Comparison of ENCODE assay signal across 24 cellular contexts in the genomic region with DNA sequence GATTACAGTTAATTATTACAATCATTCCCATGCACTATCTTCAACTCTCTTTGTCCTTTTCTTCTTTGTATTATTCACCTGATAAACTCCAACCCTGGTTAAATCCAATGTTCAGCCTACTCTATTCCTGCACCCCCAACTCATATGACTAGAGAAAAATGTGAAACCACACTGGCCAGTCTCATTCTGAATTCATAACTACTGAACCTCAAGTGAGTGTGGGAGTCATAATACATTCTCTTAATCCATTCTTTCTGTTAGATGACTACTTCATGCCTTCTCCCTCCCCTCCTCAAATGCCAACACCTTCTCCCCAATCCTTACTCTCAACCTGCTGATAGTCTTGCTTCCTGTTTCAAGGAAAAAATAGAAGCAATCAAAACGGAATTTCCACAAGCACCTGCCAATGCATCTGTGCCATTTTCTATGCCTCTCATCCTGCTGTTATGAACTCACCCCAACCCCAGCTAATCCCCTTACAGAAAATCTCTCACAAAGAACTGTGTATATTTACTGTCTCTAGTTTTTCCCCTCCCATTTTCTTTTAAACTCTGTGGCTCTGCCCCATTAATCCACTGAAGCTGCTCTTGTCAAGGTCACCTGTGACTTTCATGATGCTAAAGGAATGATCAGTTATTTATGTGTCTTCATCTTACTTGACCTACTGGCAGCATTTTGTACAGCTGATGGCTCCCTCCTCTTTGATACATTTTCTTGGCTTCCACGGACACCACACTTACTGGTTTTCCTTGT.
"Had no signal": no experiment of that assay in that cellular context is flagged by ENCODE, and none has a peak within 500 bp of the region (broad histone marks: within the 10 kb centered on the region; RNA-seq: fewer than 3 reads in every experiment).

No MANE protein-coding gene starts in this region.

- FAIRE-seq: endothelial cell of umbilical vein had no signal

- H3K27me3 ChIP-seq: cardiac muscle cell, esophagus squamous epithelium, heart right ventricle, suprapubic skin, transverse colon, uterus had no signal

- H3K4me1 ChIP-seq: suprapubic skin, transverse colon, uterus had no signal

- H3K27ac Mint-ChIP-seq: activated CD4-positive, alpha-beta memory T cell treated with anti-CD3 and anti-CD28 coated beads, Interleukin-2, amount 10 ng/mL, durations not matched to agents 7 days and 5 days; activated CD8-positive, alpha-beta memory T cell treated with anti-CD3 and anti-CD28 coated beads, Interleukin-2, amount 10 ng/mL, durations not matched to agents 7 days and 5 days; nephron progenitor cell; stimulated activated naive CD8-positive, alpha-beta T cell treated with anti-CD3 and anti-CD28 coated beads, Interleukin-15, Interleukin-2, amounts not matched to agents 100 ng/mL and 50 ng/mL, for 24 hours had no signal

- H3K27ac ChIP-seq: cardiac muscle cell, esophagus squamous epithelium, heart right ventricle, suprapubic skin, transverse colon, uterus had no signal

- H3K36me3 ChIP-seq: cardiac muscle cell, esophagus squamous epithelium, heart right ventricle, suprapubic skin, transverse colon, uterus had no signal

- H3K9me3 Mint-ChIP-seq: activated CD4-positive, alpha-beta memory T cell treated with anti-CD3 and anti-CD28 coated beads, Interleukin-2, amount 10 ng/mL, durations not matched to agents 7 days and 5 days; nephron progenitor cell; stimulated activated naive CD8-positive, alpha-beta T cell treated with anti-CD3 and anti-CD28 coated beads, Interleukin-15, Interleukin-2, amounts not matched to agents 100 ng/mL and 50 ng/mL, for 24 hours had no signal

- H3K9me3 ChIP-seq: esophagus squamous epithelium, heart right ventricle, suprapubic skin, transverse colon, uterus had no signal

- H3K4me3 Mint-ChIP-seq: activated CD4-positive, alpha-beta memory T cell treated with anti-CD3 and anti-CD28 coated beads, Interleukin-2, amount 10 ng/mL, durations not matched to agents 7 days and 5 days; activated CD8-positive, alpha-beta memory T cell treated with anti-CD3 and anti-CD28 coated beads, Interleukin-2, amount 10 ng/mL, durations not matched to agents 7 days and 5 days; nephron progenitor cell; stimulated activated naive CD8-positive, alpha-beta T cell treated with anti-CD3 and anti-CD28 coated beads, Interleukin-15, Interleukin-2, amounts not matched to agents 100 ng/mL and 50 ng/mL, for 24 hours had no signal

- ATAC-seq: activated CD8-positive, alpha-beta memory T cell treated with anti-CD3 and anti-CD28 coated beads, Interleukin-2, amount 10 ng/mL, durations not matched to agents 7 days and 5 days; heart right ventricle; left ventricle myocardium superior had no signal

- DNase-seq: activated CD4-positive, alpha-beta memory T cell treated with anti-CD3 and anti-CD28 coated beads, Interleukin-2, amount 10 ng/mL, durations not matched to agents 7 days and 5 days; activated CD4-positive, alpha-beta T cell treated with anti-CD3 and anti-CD28 coated beads for 4 hours; activated CD8-positive, alpha-beta memory T cell treated with anti-CD3 and anti-CD28 coated beads, Interleukin-2, amount 10 ng/mL, durations not matched to agents 7 days and 5 days; activated naive CD4-positive, alpha-beta T cell treated with anti-CD3 and anti-CD28 coated beads, Interleukin-2, amount 50 U/mL, for 16 hours; activated T-cell treated with anti-CD3 and anti-CD28 coated beads, Interleukin-2, amount 50 U/mL, for 1 hour; amniotic stem cell; dermis blood vessel endothelial cell; effector memory CD4-positive, alpha-beta T cell; esophagus squamous epithelium; heart right ventricle; left ventricle myocardium superior; nephron progenitor cell; occipital lobe; retina; stimulated activated CD4-positive, alpha-beta T cell treated with anti-CD3 and anti-CD28 coated beads, Interleukin-12 subunit alpha, Interleukin-12 subunit beta, amount 100 ng/mL, for 4 hours; stimulated activated CD4-positive, alpha-beta T cell treated with anti-CD3 and anti-CD28 coated beads, Interleukin-1b, Interleukin-23, amount 100 ng/mL, for 48 hours; stimulated activated CD8-positive, alpha-beta memory T cell treated with anti-CD3 and anti-CD28 coated beads, Interleukin-4, amount 100 ng/mL, for 48 hours; T-helper 2 cell; transverse colon; uterus had no signal

- H3K4me1 Mint-ChIP-seq: activated CD4-positive, alpha-beta memory T cell treated with anti-CD3 and anti-CD28 coated beads, Interleukin-2, amount 10 ng/mL, durations not matched to agents 7 days and 5 days; activated CD8-positive, alpha-beta memory T cell treated with anti-CD3 and anti-CD28 coated beads, Interleukin-2, amount 10 ng/mL, durations not matched to agents 7 days and 5 days; nephron progenitor cell had no signal

- H3K27me3 Mint-ChIP-seq: stimulated activated naive CD8-positive, alpha-beta T cell treated with anti-CD3 and anti-CD28 coated beads, Interleukin-15, Interleukin-2, amounts not matched to agents 100 ng/mL and 50 ng/mL, for 24 hours had no signal

- H3K36me3 Mint-ChIP-seq: activated CD8-positive, alpha-beta memory T cell treated with anti-CD3 and anti-CD28 coated beads, Interleukin-2, amount 10 ng/mL, durations not matched to agents 7 days and 5 days had no signal

- H3K4me3 ChIP-seq: cardiac muscle cell, esophagus squamous epithelium, heart right ventricle, suprapubic skin, transverse colon, uterus had no signal
